ENCODE assay signal across 8 cellular contexts in the genomic region with DNA sequence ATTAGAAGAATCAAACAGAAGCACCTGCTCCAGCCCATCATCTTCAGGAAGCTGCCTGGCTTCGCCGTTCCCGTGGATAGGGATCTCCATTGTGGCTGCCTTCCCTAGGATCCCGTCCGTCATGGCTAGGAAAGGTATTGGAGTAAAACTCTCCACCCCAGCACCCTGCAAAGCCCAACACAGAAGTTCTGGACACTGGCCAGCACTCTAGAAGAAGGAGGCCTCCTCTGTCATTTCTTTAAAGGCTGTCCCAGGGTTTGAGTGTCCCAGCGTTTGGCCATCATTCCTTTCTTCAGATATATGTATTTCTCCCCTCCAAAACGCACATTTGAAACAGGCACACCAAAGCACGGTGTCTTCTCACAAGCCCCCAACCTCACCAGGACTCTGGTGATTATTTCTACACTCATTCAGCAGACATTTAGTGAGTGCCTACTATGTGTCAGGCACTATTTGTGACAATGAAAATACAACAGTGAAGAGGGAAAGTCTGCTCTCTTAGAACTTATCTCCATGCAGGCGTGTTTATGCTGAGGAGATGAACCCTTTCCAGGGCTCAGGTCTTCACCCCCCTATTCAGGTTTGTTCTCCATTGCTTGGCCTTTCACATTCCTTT. TPM values are rescaled to one million over a fixed set of nuclear protein-coding genes. Genes with fewer than 3 reads are reported as not detected.
DNase-seq lines count a peak whose midpoint lies in the region; ATAC-seq and TF ChIP-seq lines count a peak whose summit lies in the region.

No MANE protein-coding gene starts in this region.

- peaks cover 29 to 52% (median 45%) of the 10 kb centered on the region in 3 donors for H3K4me1 Mint-ChIP-seq in naive B cell

- H3K4me3 ChIP-seq in AG04450 (ENCODE audit: low read depth, low read length) (peak overlapping the region; percentile 97), coronary artery (peak overlapping the region; percentile 90)

- H3K9me3 ChIP-seq in AG04450 (ENCODE audit: control insufficient read depth, insufficient read depth, low read length) (no peaks in the 10 kb centered on the region; the same call in 1 of the 2 replicates), KOPT-K1 (ENCODE audit: insufficient read depth, low read length, poor library complexity, severe bottlenecking) (no peaks in the 10 kb centered on the region)

- H3K27me3 Mint-ChIP-seq in naive B cell = no peaks in the 10 kb centered on the region

- TF ChIP-seq CTCF in AG04450 (IDR thresholded peaks at IDR 0.05; ENCODE audit: low read depth, low read length) (no peak), coronary artery (IDR thresholded peaks at IDR 0.05) (no peak)

- no peaks in the 10 kb centered on the region for H3K27me3 ChIP-seq in AG04450 (ENCODE audit: control insufficient read depth, insufficient read depth, low read length)

- no peaks in the 10 kb centered on the region for H3K9me3 Mint-ChIP-seq in naive B cell

- H3K36me3 Mint-ChIP-seq in naive B cell = peaks cover 8 to 11% of the 10 kb centered on the region in 2 donors

- CTCF ChIA-PET in AG04450 (lab: Charles Lee) = no interaction called here

- POLR2A ChIA-PET in AG04450 (lab: Yijun Ruan, JAX) = no interaction called here

- DNase-seq in AG04450 (ENCODE audit: low read depth, low spot score) (no peak), coronary artery (ENCODE audit: low spot score) (no peak), naive B cell (no peak), NCI-H2107 treated with DMSO at 0.1 percent for 48 hours (lab: John Stamatoyannopoulos, UW; ENCODE audit: unreplicated experiment) (no peak), SK-N-DZ (ENCODE audit: low spot score) (no peak), AML-193 (lab: John Stamatoyannopoulos, UW) (no peak)

- peak overlapping the region; percentile 90 for H3K27ac ChIP-seq in AG04450 (ENCODE audit: low read depth, low read length)
- H3K27ac ChIP-seq in KOPT-K1 (ENCODE audit: low read depth, low read length, poor library complexity, severe bottlenecking) = peak overlapping the region; percentile 82
- H3K27ac ChIP-seq in coronary artery = peak overlapping the region; percentile 84 to 95

- ATAC-seq in naive B cell (ENCODE audit: low read depth in 2 of 2) = no peak
- no peak for ATAC-seq in GM18867 (IDR thresholded peaks at IDR 0.05; ENCODE audit: unreplicated experiment)

- H3K4me3 Mint-ChIP-seq in naive B cell = peak overlapping the region; percentile 91 to 98 (median 97)

- peaks cover 67% of the 10 kb centered on the region for H3K36me3 ChIP-seq in KOPT-K1 (ENCODE audit: insufficient read depth, low read length)

- H3K27ac Mint-ChIP-seq in naive B cell = peak overlapping the region; percentile 96 to 99 (median 98)

RNA-seq across cellular contexts. Expression of gene ARFIP2, which starts 0.7 kb away (rescaled TPM):
- polyA plus RNA-seq in AG04450 (2011; rRNA removed) (79.1 and 88.2 TPM in 2 replicates), naive B cell (ENCODE audit: low read depth in 6 of 6) (10 to 100 TPM; 22.9 to 37.3 (median 29.7) TPM)
- polyA minus RNA-seq in AG04450 (2011; rRNA and poly(A)+ RNA removed) = 60.1 and 62.3 TPM in 2 replicates
- polyA plus RNA-seq in SK-N-DZ (2014; cell fraction: cytosol; rRNA removed) = 53.2 and 57.3 TPM in 2 replicates
- 117 and 126 TPM in 2 replicates for polyA plus RNA-seq in SK-N-DZ (2014; cell fraction: nucleus; rRNA removed)

RNA-seq across cellular contexts. Expression of gene TIMM10B, which starts 0.9 kb away (rescaled TPM):
- polyA plus RNA-seq in AG04450 (2011; rRNA removed) (26.7 and 33.1 TPM in 2 replicates), naive B cell (ENCODE audit: low read depth in 6 of 6) (10 to 100 TPM; 22.0 to 43.4 (median 30.4) TPM)
- polyA minus RNA-seq in AG04450 (2011; rRNA and poly(A)+ RNA removed) = 17.5 and 25.6 TPM in 2 replicates
- 36.1 and 40.7 TPM in 2 replicates for polyA plus RNA-seq in SK-N-DZ (2014; cell fraction: cytosol; rRNA removed)
- 35.2 and 39.5 TPM in 2 replicates for polyA plus RNA-seq in SK-N-DZ (2014; cell fraction: nucleus; rRNA removed)

RNA-seq across cellular contexts. Expression of gene TRIM3, which starts 6.7 kb away (rescaled TPM):
- polyA plus RNA-seq in AG04450 (2011; rRNA removed) (10.5 and 11.7 TPM in 2 replicates), naive B cell (ENCODE audit: low read depth in 6 of 6) (1 to 10 TPM in 4 of 6 donors, under 1 TPM in 2; 0.88 to 2.7 (median 1.8) TPM)
- 10.9 and 15.3 TPM in 2 replicates for polyA minus RNA-seq in AG04450 (2011; rRNA and poly(A)+ RNA removed)
- polyA plus RNA-seq in SK-N-DZ (2014; cell fraction: cytosol; rRNA removed) = 20.6 and 27.3 TPM in 2 replicates
- polyA plus RNA-seq in SK-N-DZ (2014; cell fraction: nucleus; rRNA removed) = 121 and 143 TPM in 2 replicates

RNA-seq across cellular contexts. Expression of gene DNHD1, which starts 16.7 kb away (rescaled TPM):
- polyA plus RNA-seq in AG04450 (2011; rRNA removed) (2.2 and 3.1 TPM in 2 replicates), naive B cell (ENCODE audit: low read depth in 6 of 6) (1 to 10 TPM in 5 of 6 donors, under 1 TPM in 1; 0.90 to 2.6 (median 1.7) TPM)
- polyA minus RNA-seq in AG04450 (2011; rRNA and poly(A)+ RNA removed) = 8.4 and 8.9 TPM in 2 replicates
- 1.8 and 5.8 TPM in 2 replicates for polyA plus RNA-seq in SK-N-DZ (2014; cell fraction: cytosol; rRNA removed)
- polyA plus RNA-seq in SK-N-DZ (2014; cell fraction: nucleus; rRNA removed) = 18.9 and 35.9 TPM in 2 replicates

RNA-seq across cellular contexts. Expression of gene HPX, which starts 39.6 kb away (rescaled TPM):
- 0.32 and 0.67 TPM in 2 replicates for polyA plus RNA-seq in AG04450 (2011; rRNA removed)
- 1.0 and 2.1 TPM in 2 replicates for polyA minus RNA-seq in AG04450 (2011; rRNA and poly(A)+ RNA removed)
- under 1 TPM in 2 of 6 donors, not detected in 4; 0.19 to 0.95 TPM for polyA plus RNA-seq in naive B cell (ENCODE audit: low read depth in 6 of 6)
- 1.9 and 3.7 TPM in 2 replicates for polyA plus RNA-seq in SK-N-DZ (2014; cell fraction: cytosol; rRNA removed)
- 2.2 and 6.6 TPM in 2 replicates for polyA plus RNA-seq in SK-N-DZ (2014; cell fraction: nucleus; rRNA removed)
